ENCODE assay signal across 34 cellular contexts in genomic region chr5:21424907-21425306, GRCh38.
"Had no signal": no experiment of that assay in that cellular context is flagged by ENCODE, and none has a peak within 500 bp of the region (broad histone marks: within the 10 kb centered on the region; RNA-seq: fewer than 3 reads in every experiment).

No MANE protein-coding gene starts in this region.

- H3K27ac ChIP-seq: adrenal gland, KMS-11, SJCRH30, VCaP had no signal

- H3K9me3 ChIP-seq: adrenal gland, SJCRH30 had no signal

- DNase-seq: activated B cell treated with CpG ODN at 0.5 μM for 24 hours; activated CD4-positive, alpha-beta memory T cell treated with anti-CD3 and anti-CD28 coated beads for 36 hours; activated CD4-positive, alpha-beta T cell treated with anti-CD3 and anti-CD28 coated beads for 4 hours; activated CD4-positive, alpha-beta T cell treated with anti-CD3 and anti-CD28 coated beads, Interleukin-2, amount 50 U/mL, for 1 hour; activated CD4-positive, CD25-positive, alpha-beta regulatory T cell treated with anti-CD3 and anti-CD28 coated beads, Interleukin-2, amount 50 U/mL, for 72 hours; activated CD8-positive, alpha-beta memory T cell treated with anti-CD3 and anti-CD28 coated beads, Interleukin-2, amount 50 U/mL, for 4 hours; activated gamma-delta T cell treated with Interleukin-2 at 50 U/mL for 16 hours; activated naive CD4-positive, alpha-beta T cell treated with anti-CD3 and anti-CD28 coated beads for 36 hours; activated T-cell treated with anti-CD3 and anti-CD28 coated beads for 4 hours; activated T-cell treated with anti-CD3 and anti-CD28 coated beads, Interleukin-2, amount 50 U/mL, for 4 hours; adrenal gland; caudate nucleus; cerebellar nuclear complex; NCI-H1048; NCI-H1105 treated with DMSO at 0.1 percent for 48 hours; NCI-H1436; NCI-H1694; NCI-H1930; NCI-H2081 treated with DMSO at 0.1 percent for 48 hours; NCI-H2171 treated with DMSO at 0.1 percent for 48 hours; NCI-H2227 treated with DMSO at 0.1 percent for 48 hours; NCI-H446; NCI-H510A treated with DMSO at 0.1 percent for 48 hours; NCI-H526 treated with DMSO at 0.1 percent for 48 hours; NCI-H774; SJCRH30; T-cell; T-helper 17 cell; T-helper 9 cell had no signal

- H3K4me3 ChIP-seq: adrenal gland, SJCRH30 had no signal

- ATAC-seq: activated naive CD4-positive, alpha-beta T cell treated with anti-CD3 and anti-CD28 coated beads, Interleukin-2, amount 50 U/mL, for 72 hours; activated T-cell treated with anti-CD3 and anti-CD28 coated beads, Interleukin-2, amount 50 U/mL, for 4 hours; Panc1; SK-N-SH treated with all-trans-retinoic acid at 6 μM for 48 hours; T-cell; T-helper 17 cell had no signal

- H3K4me2 ChIP-seq: KMS-11 had no signal

- H3K4me1 ChIP-seq: adrenal gland, SJCRH30 had no signal

- H3K27me3 ChIP-seq: adrenal gland, SJCRH30 had no signal

- H3K9ac ChIP-seq: KMS-11 had no signal

- H3K36me3 ChIP-seq: adrenal gland, SJCRH30 had no signal
